26 cellular contexts compared by ENCODE assay signal in genomic region chr13:94218537-94218936, GRCh38.
"Had no signal": no experiment of that assay in that cellular context is flagged by ENCODE, and none has a peak within 500 bp of the region (broad histone marks: within the 10 kb centered on the region; RNA-seq: fewer than 3 reads in every experiment).

No MANE protein-coding gene starts in this region.

- ATAC-seq: activated CD8-positive, alpha-beta memory T cell treated with anti-CD3 and anti-CD28 coated beads, Interleukin-2, amount 10 ng/mL, durations not matched to agents 7 days and 5 days; activated naive CD4-positive, alpha-beta T cell treated with anti-CD3 and anti-CD28 coated beads, Interleukin-2, amount 50 U/mL, for 72 hours; activated naive CD8-positive, alpha-beta T cell treated with anti-CD3 and anti-CD28 coated beads, Interleukin-2, amount 50 U/mL, for 24 hours; activated T-cell treated with anti-CD3 and anti-CD28 coated beads, Interleukin-2, amount 50 U/mL, for 4 hours; body of pancreas; PC-3; SK-N-SH treated with all-trans-retinoic acid at 6 μM for 48 hours had no signal

- H3K27ac ChIP-seq: ascending aorta, body of pancreas, SJSA1 had no signal

- H3K4me1 Mint-ChIP-seq: activated B cell treated with CpG ODN at 0.5 μM for 24 hours; activated CD4-positive, alpha-beta T cell treated with anti-CD3 and anti-CD28 coated beads, Interleukin-2, amount 10 ng/mL, durations not matched to agents 24 days and 14 days; activated CD8-positive, alpha-beta memory T cell treated with anti-CD3 and anti-CD28 coated beads, Interleukin-2, amount 10 ng/mL, durations not matched to agents 7 days and 5 days; activated naive CD8-positive, alpha-beta T cell treated with anti-CD3 and anti-CD28 coated beads, Interleukin-2, amount 50 U/mL, for 24 hours had no signal

- H3K27me3 ChIP-seq: ascending aorta, body of pancreas, SJSA1 had no signal

- H3K27ac Mint-ChIP-seq: activated B cell treated with CpG ODN at 0.5 μM for 24 hours; activated CD4-positive, alpha-beta T cell treated with anti-CD3 and anti-CD28 coated beads, Interleukin-2, amount 10 ng/mL, durations not matched to agents 24 days and 14 days; activated CD8-positive, alpha-beta memory T cell treated with anti-CD3 and anti-CD28 coated beads, Interleukin-2, amount 10 ng/mL, durations not matched to agents 7 days and 5 days; activated naive CD4-positive, alpha-beta T cell treated with anti-CD3 and anti-CD28 coated beads, Interleukin-2, amount 50 U/mL, for 72 hours; activated naive CD8-positive, alpha-beta T cell treated with anti-CD3 and anti-CD28 coated beads, Interleukin-2, amount 50 U/mL, for 24 hours had no signal

- H3K9me3 ChIP-seq: ascending aorta, body of pancreas, SJSA1 had no signal

- H3K4me3 ChIP-seq: ascending aorta, body of pancreas, SJSA1 had no signal

- H3K36me3 ChIP-seq: ascending aorta, SJSA1 had no signal

- H3K27me3 Mint-ChIP-seq: activated B cell treated with CpG ODN at 0.5 μM for 24 hours had no signal

- H3K4me3 Mint-ChIP-seq: activated B cell treated with CpG ODN at 0.5 μM for 24 hours; activated CD4-positive, alpha-beta T cell treated with anti-CD3 and anti-CD28 coated beads, Interleukin-2, amount 10 ng/mL, durations not matched to agents 24 days and 14 days; activated CD8-positive, alpha-beta memory T cell treated with anti-CD3 and anti-CD28 coated beads, Interleukin-2, amount 10 ng/mL, durations not matched to agents 7 days and 5 days; activated naive CD8-positive, alpha-beta T cell treated with anti-CD3 and anti-CD28 coated beads, Interleukin-2, amount 50 U/mL, for 24 hours; activated T-cell treated with anti-CD3 and anti-CD28 coated beads, Interleukin-2, amount 50 U/mL, for 4 hours had no signal

- H3K9me3 Mint-ChIP-seq: activated B cell treated with CpG ODN at 0.5 μM for 24 hours; activated naive CD4-positive, alpha-beta T cell treated with anti-CD3 and anti-CD28 coated beads, Interleukin-2, amount 50 U/mL, for 72 hours; activated T-cell treated with anti-CD3 and anti-CD28 coated beads, Interleukin-2, amount 50 U/mL, for 4 hours had no signal

- H3K36me3 Mint-ChIP-seq: activated CD8-positive, alpha-beta memory T cell treated with anti-CD3 and anti-CD28 coated beads, Interleukin-2, amount 10 ng/mL, durations not matched to agents 7 days and 5 days; activated naive CD4-positive, alpha-beta T cell treated with anti-CD3 and anti-CD28 coated beads, Interleukin-2, amount 50 U/mL, for 72 hours had no signal

- DNase-seq: activated B cell treated with CpG ODN at 0.5 μM for 24 hours; activated CD4-positive, alpha-beta T cell treated with anti-CD3 and anti-CD28 coated beads for 1 hour; activated CD4-positive, alpha-beta T cell treated with anti-CD3 and anti-CD28 coated beads, Interleukin-2, amount 10 ng/mL, durations not matched to agents 24 days and 14 days; activated CD4-positive, alpha-beta T cell treated with anti-CD3 and anti-CD28 coated beads, Interleukin-2, amount 50 U/mL, for 48 hours; activated CD8-positive, alpha-beta memory T cell treated with anti-CD3 and anti-CD28 coated beads, Interleukin-2, amount 10 ng/mL, durations not matched to agents 7 days and 5 days; activated effector memory CD4-positive, alpha-beta T cell treated with anti-CD3 and anti-CD28 coated beads, Interleukin-2, amount 50 U/mL, for 16 hours; activated naive CD4-positive, alpha-beta T cell treated with Interleukin-2 at 50 U/mL for 16 hours; activated naive CD8-positive, alpha-beta T cell treated with anti-CD3 and anti-CD28 coated beads, Interleukin-2, amount 50 U/mL, for 24 hours; activated T-cell treated with anti-CD3 and anti-CD28 coated beads, Interleukin-2, amount 50 U/mL, for 4 hours; amniotic stem cell; body of pancreas; central memory CD4-positive, alpha-beta T cell; MM.1S; NCI-H1105; NCI-H1436; NCI-H1694 treated with DMSO at 0.1 percent for 48 hours; NCI-H2029 treated with DMSO at 0.1 percent for 48 hours; NCI-H345; NCI-H510A treated with DMSO at 0.1 percent for 48 hours; PC-3; SHP77; SW 1271 had no signal

- H3K4me1 ChIP-seq: ascending aorta, body of pancreas, SJSA1 had no signal
